ENCODE assay signal across 23 cellular contexts in the genomic region with DNA sequence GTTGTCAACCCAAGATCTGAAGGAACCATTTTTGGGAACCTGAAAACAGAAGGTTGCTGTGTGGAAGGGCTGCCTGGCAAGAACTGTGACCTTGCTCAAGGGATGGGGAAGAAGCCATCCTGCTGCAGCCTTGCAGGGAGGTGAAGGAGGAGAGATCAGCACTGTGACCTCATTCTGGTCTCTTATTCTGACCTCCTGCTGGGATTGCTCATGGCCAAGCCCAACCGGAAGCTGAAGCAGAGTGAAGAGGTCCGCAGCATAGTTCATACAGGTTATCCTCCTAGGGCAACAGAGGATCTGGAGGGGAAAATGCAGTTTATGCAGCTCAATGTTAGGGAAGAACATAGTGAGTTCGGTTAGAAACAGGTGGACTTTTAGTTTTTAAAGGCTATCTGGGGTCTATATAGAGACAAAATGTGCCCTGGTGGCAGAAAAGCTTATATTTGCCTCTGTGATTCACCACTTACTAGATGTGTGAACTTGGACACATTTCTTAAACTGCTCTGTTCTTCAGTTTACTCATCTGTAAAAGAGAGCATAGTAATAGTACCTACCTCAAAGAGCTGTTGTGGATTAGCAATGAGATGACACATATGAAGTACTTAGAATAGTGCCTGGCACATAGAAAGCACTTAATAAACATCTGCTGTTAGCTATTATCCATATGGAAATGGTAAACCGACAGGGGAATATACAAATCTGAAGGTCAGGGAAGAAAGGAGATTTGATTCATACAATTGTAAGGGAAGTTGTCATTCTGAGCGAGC. TPM values are rescaled to one million over a fixed set of nuclear protein-coding genes. Genes with fewer than 3 reads are reported as not detected.
DNase-seq lines count a peak whose midpoint lies in the region; ATAC-seq, FAIRE-seq and TF ChIP-seq lines count a peak whose summit lies in the region.
"Had no signal": no experiment of that assay in that cellular context is flagged by ENCODE, and none has a peak within 500 bp of the region (broad histone marks: within the 10 kb centered on the region; RNA-seq: fewer than 3 reads in every experiment).

No MANE protein-coding gene starts in this region.

- H3K79me2 ChIP-seq in astrocyte (ENCODE audit: insufficient read depth, low read length): no peaks in the 10 kb centered on the region

- no peak overlapping the region for H2BK20ac ChIP-seq in IMR-90 (ENCODE audit: low read depth, low read length)

- TF ChIP-seq POLR2A in IMR-90 (IDR thresholded peaks at IDR 0.05; ENCODE audit: low read depth, low read length) (no peak), thyroid gland (IDR thresholded peaks at IDR 0.05) (no peak)

- H3K27me3 Mint-ChIP-seq in astrocyte (ENCODE audit: low read depth, unreplicated experiment): no peaks in the 10 kb centered on the region
- H3K27me3 Mint-ChIP-seq: naive thymus-derived CD8-positive, alpha-beta T cell; progenitor cell of endocrine pancreas had no signal

- H3K9ac ChIP-seq in IMR-90 (ENCODE audit: low read depth, low read length): no peak overlapping the region
- no peak overlapping the region for H3K9ac ChIP-seq in astrocyte (ENCODE audit: low read length)

- no peak overlapping the region for H4K8ac ChIP-seq in IMR-90 (ENCODE audit: low read depth in 2 of 2, low read length in 2 of 2)

- H3K4me3 Mint-ChIP-seq in astrocyte (ENCODE audit: unreplicated experiment): no peak overlapping the region
- H3K4me3 Mint-ChIP-seq: H9; naive thymus-derived CD8-positive, alpha-beta T cell had no signal

- no peak overlapping the region for H2BK15ac ChIP-seq in IMR-90 (ENCODE audit: low read depth, low read length)

- H3K4me3 ChIP-seq in IMR-90 (ENCODE audit: insufficient read depth, low read depth, low read length) (no peak overlapping the region), astrocyte (ENCODE audit: insufficient read depth, low read depth, low read length) (no peak overlapping the region), thyroid gland (replicated peaks in 1 of 3) (no peak overlapping the region)
- H3K4me3 ChIP-seq: coronary artery, smooth muscle cell, suprapubic skin had no signal

- H3K9me3 ChIP-seq in IMR-90 (ENCODE audit: control insufficient read depth, insufficient read depth, low read length) (no peaks in the 10 kb centered on the region; the same call in 1 of the 2 replicates), astrocyte (ENCODE audit: insufficient read depth, low read depth, low read length) (no peaks in the 10 kb centered on the region), thyroid gland (no peaks in the 10 kb centered on the region)
- H3K9me3 ChIP-seq: suprapubic skin had no signal

- no peak overlapping the region for H2AK5ac ChIP-seq in IMR-90 (ENCODE audit: low read depth, low read length)

- H2BK5ac ChIP-seq in IMR-90 (ENCODE audit: low read depth, low read length, poor library complexity, severe bottlenecking): no peak overlapping the region

- H4K20me1 ChIP-seq in IMR-90 (ENCODE audit: insufficient read depth, low read length) (no peaks in the 10 kb centered on the region), astrocyte (ENCODE audit: insufficient read depth, low read length) (no peaks in the 10 kb centered on the region)

- dilution Hi-C loops in IMR-90 (cut with HindIII; ENCODE audit: low sequenced_read_pairs, unreplicated experiment): no loop called here

- peaks cover 2% of the 10 kb centered on the region for H3K9me3 Mint-ChIP-seq in astrocyte (ENCODE audit: unreplicated experiment)

- no peak overlapping the region for H3K18ac ChIP-seq in IMR-90 (ENCODE audit: low read depth, low read length)

- no peak overlapping the region for H3K4me2 ChIP-seq in IMR-90 (ENCODE audit: low read depth, low read length)
- H3K4me2 ChIP-seq in astrocyte (ENCODE audit: low read length): no peak overlapping the region
- H3K4me2 ChIP-seq: smooth muscle cell had no signal

- H2BK120ac ChIP-seq in IMR-90 (ENCODE audit: low read depth, low read length): no peak overlapping the region

- no peak overlapping the region for H3K27ac Mint-ChIP-seq in astrocyte (ENCODE audit: unreplicated experiment)
- H3K27ac Mint-ChIP-seq: H9; naive thymus-derived CD8-positive, alpha-beta T cell; progenitor cell of endocrine pancreas had no signal

- H3K27ac ChIP-seq in IMR-90 (ENCODE audit: insufficient read depth, low read length): no peak overlapping the region
- H3K27ac ChIP-seq in astrocyte (ENCODE audit: low read depth, low read length): no peak overlapping the region
- no peak overlapping the region for H3K27ac ChIP-seq in thyroid gland
- H3K27ac ChIP-seq: coronary artery, suprapubic skin had no signal

- no peak for FAIRE-seq in astrocyte (lab: Jason Lieb, UNC)
- FAIRE-seq: islet of Langerhans, TTC549 had no signal

- intact Hi-C loops in IMR-90 (cut with micrococcal nuclease) (no loop called here), thyroid gland (cut with DNase I) (no loop called here)

- DNase-seq in EL: peak; percentile 47
- peak; percentile 35 for DNase-seq in IMR-90
- peak; percentile 27 for DNase-seq in astrocyte (ENCODE audit: low read depth)
- peak; percentile 18 for DNase-seq in iPS-NIHi7 (ENCODE audit: extremely low spot score)
- no peak for DNase-seq in NCI-H146 treated with DMSO at 0.1 percent for 48 hours (lab: John Stamatoyannopoulos, UW; ENCODE audit: unreplicated experiment)
- DNase-seq in thyroid gland: no peak
- no peak for DNase-seq in NOMO-1 treated with dmso at 0.1 percent for 144 hours (lab: John Stamatoyannopoulos, UW; ENCODE audit: unreplicated experiment)
- DNase-seq: activated naive CD4-positive, alpha-beta T cell; glutamatergic neuron; H9; MM.1S; naive thymus-derived CD8-positive, alpha-beta T cell; NCI-H1930; NCI-H510A had no signal

- no peaks in the 10 kb centered on the region for H3K36me3 ChIP-seq in IMR-90 (ENCODE audit: control insufficient read depth, insufficient read depth, low read length)
- H3K36me3 ChIP-seq in astrocyte (ENCODE audit: insufficient read depth, low read length): no peaks in the 10 kb centered on the region
- no peaks in the 10 kb centered on the region for H3K36me3 ChIP-seq in thyroid gland
- H3K36me3 ChIP-seq: suprapubic skin had no signal

- CTCF ChIA-PET in IMR-90 (lab: Yijun Ruan, JAX): interaction anchor here (0.6 to 0.8 kb wide), 2 partner anchors 11 to 16 kb away, joined by 3 read pairs; no protein-coding TSS in a partner anchor

- no peak overlapping the region for H4K5ac ChIP-seq in IMR-90 (ENCODE audit: low read depth, low read length)

- no peaks in the 10 kb centered on the region for H3K4me1 Mint-ChIP-seq in astrocyte (ENCODE audit: low read depth, unreplicated experiment)
- H3K4me1 Mint-ChIP-seq: H9; naive thymus-derived CD8-positive, alpha-beta T cell had no signal

- H4K91ac ChIP-seq in IMR-90 (ENCODE audit: insufficient read depth, low read depth, low read length): no peak overlapping the region

- H3K4ac ChIP-seq in IMR-90 (ENCODE audit: low read depth, low read length): no peak overlapping the region

- TF ChIP-seq RAD21 in IMR-90 (IDR thresholded peaks at IDR 0.05; ENCODE audit: low read length): no peak

- peaks cover 3% of the 10 kb centered on the region; the same call in 1 of the 2 replicates for H3K4me1 ChIP-seq in IMR-90 (ENCODE audit: control insufficient read depth, insufficient read depth, low read length)
- no peaks in the 10 kb centered on the region for H3K4me1 ChIP-seq in astrocyte (ENCODE audit: insufficient read depth, low read length)
- H3K4me1 ChIP-seq in thyroid gland: no peaks in the 10 kb centered on the region
- H3K4me1 ChIP-seq: suprapubic skin had no signal

- TF ChIP-seq CTCF in IMR-90 (conservative IDR thresholded peaks at IDR 0.05; ENCODE audit: low read depth, low read length) (no peak), astrocyte (IDR thresholded peaks at IDR 0.05; ENCODE audit: insufficient read depth, low read depth, low read length) (no peak), thyroid gland (IDR thresholded peaks at IDR 0.05) (no peak)

- POLR2A ChIA-PET in IMR-90 (lab: Charles Lee; ENCODE audit: unreplicated experiment): interaction anchor here (0.5 kb wide), 1 partner anchor 103 kb away, joined by 3 read pairs; no protein-coding TSS in a partner anchor

- in situ Hi-C loops in IMR-90 (cut with MboI; ENCODE audit: low sequenced_read_pairs): no loop called here

- ATAC-seq in IMR-90 (ENCODE audit: low read depth): peak; percentile 42
- ATAC-seq in HG03196 (IDR thresholded peaks at IDR 0.05; ENCODE audit: unreplicated experiment): no peak
- ATAC-seq: naive thymus-derived CD8-positive, alpha-beta T cell; Panc1; SK-N-SH treated with all-trans-retinoic acid at 6 μM for 48 hours had no signal

- peaks cover 2% of the 10 kb centered on the region; the same call in 1 of the 2 replicates for H3K9me1 ChIP-seq in IMR-90 (ENCODE audit: insufficient read depth, low read length)

- H3K36me3 Mint-ChIP-seq in astrocyte (ENCODE audit: low read depth, unreplicated experiment): no peaks in the 10 kb centered on the region

- no peak overlapping the region for H3K23ac ChIP-seq in IMR-90 (ENCODE audit: low read depth, low read length)

- no peak overlapping the region for H2AK9ac ChIP-seq in IMR-90 (replicated peaks; ENCODE audit: low read depth, low read length, poor library complexity)

- H3K27me3 ChIP-seq in IMR-90 (ENCODE audit: control insufficient read depth, insufficient read depth, low read length) (no peaks in the 10 kb centered on the region), astrocyte (ENCODE audit: insufficient read depth, low read length) (no peaks in the 10 kb centered on the region), thyroid gland (no peaks in the 10 kb centered on the region)
- H3K27me3 ChIP-seq: suprapubic skin had no signal

- no peak overlapping the region for H3K14ac ChIP-seq in IMR-90 (replicated peaks; ENCODE audit: low read depth, low read length)

- H3K79me1 ChIP-seq in IMR-90 (ENCODE audit: low read depth in 1 of 2, low read length in 2 of 2): no peaks in the 10 kb centered on the region

- H2AFZ ChIP-seq in IMR-90 (replicated peaks; ENCODE audit: low read length, poor library complexity): no peak overlapping the region
- peak overlapping the region; percentile 29 for H2AFZ ChIP-seq in astrocyte (ENCODE audit: low read depth, low read length)

- no peak overlapping the region for H3K56ac ChIP-seq in IMR-90 (ENCODE audit: extremely low read depth, insufficient read depth, low read length)

- no TSS peak for BruUV-seq in IMR-90 (replicated peaks; lab: Mats Ljungman, UMichigan)

- WGBS in IMR-90 (ENCODE audit: extremely low coverage in 2 of 2, insufficient read length in 1 of 2), 2 experiments: no CpG with 5 or more reads among the region's 5 CpGs
- WGBS in thyroid gland, 2 donors: 77 to 84% methylated on average over 5 of the region's 5 CpGs

RNA-seq across cellular contexts. Expression of a gene that starts 57.9 kb away (rescaled TPM):
- 37.8 and 45.2 TPM in 2 replicates for total RNA-seq in IMR-90 (2012; rRNA removed)
- 15.5 and 16.6 TPM in 2 replicates for polyA plus RNA-seq in IMR-90 (2012; rRNA removed)
- 6.6 and 8.4 TPM in 2 replicates for polyA plus RNA-seq in IMR-90 (2012; cell fraction: cytosol; rRNA removed)
- 23.9 and 49.3 TPM in 2 replicates for polyA plus RNA-seq in IMR-90 (2012; cell fraction: nucleus; rRNA removed; ENCODE audit: low replicate concordance)
- 38.0 and 47.4 TPM in 2 replicates for total RNA-seq in astrocyte
- total RNA-seq in thyroid gland: 10 to 100 TPM in 2 of 4 donors, 1 to 10 TPM in 2; 3.8 to 14.9 (median 8.2) TPM
- total RNA-seq: naive thymus-derived CD8-positive, alpha-beta T cell had no signal
- polyA plus RNA-seq: naive thymus-derived CD8-positive, alpha-beta T cell had no signal

Comparison
In these comparisons a context has a peak if more than half of its experiments do, and no peak if none do; other contexts are left out.
1. DNase-seq: peak in EL (single experiment), IMR-90 (single experiment), astrocyte (single experiment) and iPS-NIHi7 (single experiment); none in NCI-H146 treated with DMSO at 0.1 percent for 48 hours (single experiment), thyroid gland (0 of 2) and NOMO-1 treated with dmso at 0.1 percent for 144 hours (single experiment).